In genomic region chr12:15256760-15257159, GRCh38 we compare ENCODE assay signal across 18 cellular contexts. TPM values are rescaled to one million over a fixed set of nuclear protein-coding genes. Genes with fewer than 3 reads are reported as not detected.
DNase-seq lines count a peak whose midpoint lies in the region; ATAC-seq and TF ChIP-seq lines count a peak whose summit lies in the region.
"Had no signal": no experiment of that assay in that cellular context is flagged by ENCODE, and none has a peak within 500 bp of the region (broad histone marks: within the 10 kb centered on the region; RNA-seq: fewer than 3 reads in every experiment).

No MANE protein-coding gene starts in this region.

- ATAC-seq in RWPE2 (ENCODE audit: low read depth) = peak; percentile 45; the same call in 1 of the 3 replicates
- ATAC-seq in heart left ventricle = peak in 3 of 4 donors; percentile 48 to 72 (median 51)
- ATAC-seq: activated CD4-positive, alpha-beta T cell treated with anti-CD3 and anti-CD28 coated beads for 36 hours; effector memory CD8-positive, alpha-beta T cell; stimulated activated effector memory CD8-positive, alpha-beta T cell treated with anti-CD3 and anti-CD28 coated beads, Interleukin-12 subunit alpha, Interleukin-12 subunit beta, amount 100 ng/mL, for 72 hours had no signal

- no peak overlapping the region for H3K4me3 Mint-ChIP-seq in progenitor cell of endocrine pancreas (ENCODE audit: low read depth)
- H3K4me3 Mint-ChIP-seq: activated CD4-positive, alpha-beta T cell treated with anti-CD3 and anti-CD28 coated beads for 36 hours; activated T-cell treated with anti-CD3 and anti-CD28 coated beads, Interleukin-2, amount 50 U/mL, for 24 hours; effector memory CD8-positive, alpha-beta T cell; stimulated activated effector memory CD8-positive, alpha-beta T cell treated with anti-CD3 and anti-CD28 coated beads, Interleukin-12 subunit alpha, Interleukin-12 subunit beta, amount 100 ng/mL, for 72 hours had no signal

- no peak overlapping the region for H3K27ac ChIP-seq in RWPE2 (ENCODE audit: poor library complexity, severe bottlenecking)
- H3K27ac ChIP-seq in heart left ventricle = peak overlapping the region in 1 of 12 donors; percentile 14
- H3K27ac ChIP-seq: pancreas, PC-9 had no signal

- peaks cover 5% of the 10 kb centered on the region for H3K9me3 Mint-ChIP-seq in progenitor cell of endocrine pancreas (ENCODE audit: low read depth)
- H3K9me3 Mint-ChIP-seq: effector memory CD8-positive, alpha-beta T cell had no signal

- TF ChIP-seq CTCF in RWPE2 (IDR thresholded peaks at IDR 0.05; ENCODE audit: poor library complexity, severe bottlenecking) = no peak
- no peak for TF ChIP-seq CTCF in heart left ventricle (IDR thresholded peaks at IDR 0.05)
- TF ChIP-seq CTCF in progenitor cell of endocrine pancreas (IDR thresholded peaks at IDR 0.05; ENCODE audit: unreplicated experiment) = no peak

- 38 to 57% (median 47%) methylated on average over 4 of the region's 4 CpGs for WGBS in heart left ventricle, 4 donors

- H3K4me1 ChIP-seq in RWPE2 (ENCODE audit: insufficient read depth, poor library complexity, severe bottlenecking) (no peaks in the 10 kb centered on the region), heart left ventricle (peaks cover 0 to 5% (median 0%) of the 10 kb centered on the region in 12 donors)
- H3K4me1 ChIP-seq: pancreas had no signal

- peaks cover 35% of the 10 kb centered on the region for H3K27me3 Mint-ChIP-seq in progenitor cell of endocrine pancreas

- H3K36me3 Mint-ChIP-seq in progenitor cell of endocrine pancreas (ENCODE audit: insufficient read depth) = no peaks in the 10 kb centered on the region
- H3K36me3 Mint-ChIP-seq: stimulated activated effector memory CD8-positive, alpha-beta T cell treated with anti-CD3 and anti-CD28 coated beads, Interleukin-12 subunit alpha, Interleukin-12 subunit beta, amount 100 ng/mL, for 72 hours had no signal

- no peak for TF ChIP-seq POLR2A in heart left ventricle (IDR thresholded peaks at IDR 0.05)

- H3K27me3 ChIP-seq in RWPE2 (ENCODE audit: insufficient read depth, poor library complexity, severe bottlenecking) (no peaks in the 10 kb centered on the region), heart left ventricle (peaks cover 0 to 2% (median 0%) of the 10 kb centered on the region in 9 donors)
- H3K27me3 ChIP-seq: BLaER1 treated with 17β-estradiol and CSF1 and Interleukin-3, amounts not matched to agents 10 nM and 100 nM; pancreas had no signal

- H3K9me3 ChIP-seq in RWPE2 (ENCODE audit: severe bottlenecking) (no peaks in the 10 kb centered on the region), heart left ventricle (peaks cover 0 to 15% (median 0%) of the 10 kb centered on the region in 12 donors)
- H3K9me3 ChIP-seq: pancreas had no signal

- H3K27ac Mint-ChIP-seq in progenitor cell of endocrine pancreas = no peak overlapping the region
- H3K27ac Mint-ChIP-seq: activated CD4-positive, alpha-beta T cell treated with anti-CD3 and anti-CD28 coated beads for 36 hours; activated T-cell treated with anti-CD3 and anti-CD28 coated beads, Interleukin-2, amount 50 U/mL, for 24 hours; effector memory CD8-positive, alpha-beta T cell; stimulated activated effector memory CD8-positive, alpha-beta T cell treated with anti-CD3 and anti-CD28 coated beads, Interleukin-12 subunit alpha, Interleukin-12 subunit beta, amount 100 ng/mL, for 72 hours had no signal

- DNase-seq in GM04504 (ENCODE audit: low read depth) (peak; percentile 8), RWPE2 (ENCODE audit: low spot score) (no peak), heart left ventricle (no peak), skeletal muscle cell (ENCODE audit: low read depth) (peak; percentile 48), middle frontal gyrus (ENCODE audit: extremely low spot score, low spot score) (no peak), SHP77 treated with DMSO at 0.1 percent for 48 hours (lab: John Stamatoyannopoulos, UW) (no peak), NCI-H526 treated with DMSO at 0.1 percent for 48 hours (lab: John Stamatoyannopoulos, UW) (no peak), progenitor cell of endocrine pancreas (ENCODE audit: low spot score, unreplicated experiment) (no peak)
- DNase-seq: activated CD4-positive, alpha-beta T cell treated with anti-CD3 and anti-CD28 coated beads for 36 hours; activated T-cell treated with anti-CD3 and anti-CD28 coated beads, Interleukin-2, amount 50 U/mL, for 24 hours; effector memory CD8-positive, alpha-beta T cell; NCI-H345; pancreas; PC-9; stimulated activated CD4-positive, alpha-beta T cell treated with anti-CD3 and anti-CD28 coated beads, Interleukin-2, amount 100 ng/mL, for 48 hours; T-helper 1 cell had no signal

- intact Hi-C loops in heart left ventricle (cut with DNase I) = no loop called here

- H3K4me3 ChIP-seq in RWPE2 (ENCODE audit: severe bottlenecking) (no peak overlapping the region), heart left ventricle (no peak overlapping the region), skeletal muscle cell (ENCODE audit: low read depth, low read length) (no peak overlapping the region)
- H3K4me3 ChIP-seq: BLaER1 treated with 17β-estradiol and CSF1 and Interleukin-3, amounts not matched to agents 10 nM and 100 nM; pancreas; PC-9 had no signal

- no peaks in the 10 kb centered on the region for H3K4me1 Mint-ChIP-seq in progenitor cell of endocrine pancreas (ENCODE audit: low read depth)
- H3K4me1 Mint-ChIP-seq: activated CD4-positive, alpha-beta T cell treated with anti-CD3 and anti-CD28 coated beads for 36 hours; stimulated activated effector memory CD8-positive, alpha-beta T cell treated with anti-CD3 and anti-CD28 coated beads, Interleukin-12 subunit alpha, Interleukin-12 subunit beta, amount 100 ng/mL, for 72 hours had no signal

- H3K36me3 ChIP-seq in RWPE2 (ENCODE audit: low read depth) (no peaks in the 10 kb centered on the region), heart left ventricle (no peaks in the 10 kb centered on the region)
- H3K36me3 ChIP-seq: BLaER1 treated with 17β-estradiol and CSF1 and Interleukin-3, amounts not matched to agents 10 nM and 100 nM; pancreas had no signal

RNA-seq across cellular contexts. Expression of gene RERG, which starts 35.5 kb away (rescaled TPM):
- total RNA-seq in heart left ventricle = 10 to 100 TPM in 1 of 9 donors, 1 to 10 TPM in 8; 2.9 to 17.7 (median 4.2) TPM
- polyA plus RNA-seq in heart left ventricle = 1 to 10 TPM; 3.7 to 5.3 TPM
- 1.8 and 2.2 TPM in 2 replicates for total RNA-seq in progenitor cell of endocrine pancreas
- total RNA-seq: activated CD4-positive, alpha-beta T cell treated with anti-CD3 and anti-CD28 coated beads for 36 hours had no signal

Comparison
In these comparisons a context has a peak if more than half of its experiments do, and no peak if none do; other contexts are left out.
1. DNase-seq: peak in GM04504 (single experiment) and skeletal muscle cell (single experiment); none in RWPE2 (single experiment), heart left ventricle (0 of 5), middle frontal gyrus (single experiment), SHP77 treated with DMSO at 0.1 percent for 48 hours (single experiment), NCI-H526 treated with DMSO at 0.1 percent for 48 hours (single experiment) and progenitor cell of endocrine pancreas (single experiment).